In genomic region chr3:157089455-157090221, GRCh38 we compare ENCODE assay signal across 8 cellular contexts.
A peak's percentile ranks its signal among the peaks of the same experiment; 100 is the strongest.
DNase-seq lines count a peak whose midpoint lies in the region; ATAC-seq, FAIRE-seq and TF ChIP-seq lines count a peak whose summit lies in the region.

No MANE protein-coding gene starts in this region.

- H3K27ac ChIP-seq in CD4-positive, alpha-beta T cell (ENCODE audit: low read depth, low read length), result peak overlapping the region; percentile 92

- no peaks in the 10 kb centered on the region for H3K27me3 Mint-ChIP-seq in CD4-positive, alpha-beta T cell
- no peaks in the 10 kb centered on the region for H3K27me3 Mint-ChIP-seq in activated naive CD8-positive, alpha-beta T cell treated with anti-CD3 and anti-CD28 coated beads, Interleukin-2, amount 10 ng/mL, durations not matched to agents 7 days and 5 days

- CTCF ChIA-PET in CD4-positive, alpha-beta T cell (lab: Charles Lee), result interaction anchor here (0.7 to 2.6 kb wide), 10 partner anchors 9 to 1284 kb away, joined by 3 to 20 read pairs (median 4); partner anchors contain the start of genes C3orf33, SSR3 and TIPARP

- no peak for TF ChIP-seq CTCF in CD4-positive, alpha-beta T cell (IDR thresholded peaks at IDR 0.05)

- H3K36me3 Mint-ChIP-seq in CD4-positive, alpha-beta T cell (ENCODE audit: low read depth), result no peaks in the 10 kb centered on the region
- H3K36me3 Mint-ChIP-seq in activated naive CD8-positive, alpha-beta T cell treated with anti-CD3 and anti-CD28 coated beads, Interleukin-2, amount 10 ng/mL, durations not matched to agents 7 days and 5 days, result peaks cover 2% of the 10 kb centered on the region

- H3K4me3 Mint-ChIP-seq in CD4-positive, alpha-beta T cell, result peak overlapping the region; percentile 90
- H3K4me3 Mint-ChIP-seq in activated naive CD8-positive, alpha-beta T cell treated with anti-CD3 and anti-CD28 coated beads, Interleukin-2, amount 10 ng/mL, durations not matched to agents 7 days and 5 days, result peak overlapping the region; percentile 88

- H3K4me1 Mint-ChIP-seq in CD4-positive, alpha-beta T cell (ENCODE audit: low read depth), result peaks cover 20% of the 10 kb centered on the region
- peaks cover 43% of the 10 kb centered on the region for H3K4me1 Mint-ChIP-seq in activated naive CD8-positive, alpha-beta T cell treated with anti-CD3 and anti-CD28 coated beads, Interleukin-2, amount 10 ng/mL, durations not matched to agents 7 days and 5 days

- peak; percentile 76 for ATAC-seq in CD4-positive, alpha-beta T cell (ENCODE audit: poor library complexity)
- peak; percentile 24 for ATAC-seq in GM21528 (IDR thresholded peaks at IDR 0.05; ENCODE audit: low FRiP score, unreplicated experiment)
- ATAC-seq in activated naive CD8-positive, alpha-beta T cell treated with anti-CD3 and anti-CD28 coated beads, Interleukin-2, amount 10 ng/mL, durations not matched to agents 7 days and 5 days (ENCODE audit: low read depth), result peak; percentile 17

- POLR2A ChIA-PET in CD4-positive, alpha-beta T cell (lab: Charles Lee), result interaction anchor here (0.7 to 5.2 kb wide), 26 partner anchors 9 to 1236 kb away, joined by 3 to 71 read pairs (median 4); partner anchors contain the start of genes CCNL1, SSR3 and TIPARP
- POLR2A ChIA-PET in activated naive CD8-positive, alpha-beta T cell treated with anti-CD3 and anti-CD28 coated beads, Interleukin-2, amount 10 ng/mL, durations not matched to agents 7 days and 5 days (lab: Charles Lee), result interaction anchor here (0.7 to 4.1 kb wide), 23 partner anchors 10 to 606 kb away, joined by 3 to 49 read pairs (median 5); partner anchors contain the start of genes CCNL1, SSR3 and TIPARP

- no peaks in the 10 kb centered on the region for H3K27me3 ChIP-seq in CD4-positive, alpha-beta T cell (ENCODE audit: control insufficient read depth, insufficient read depth, low read length)

- peak in 4 of 10 experiments; percentile 14 to 54 (median 26) for DNase-seq in CD4-positive, alpha-beta T cell
- peak; percentile 66 for DNase-seq in KBM-7
- DNase-seq in activated naive CD8-positive, alpha-beta T cell treated with anti-CD3 and anti-CD28 coated beads, Interleukin-2, amount 10 ng/mL, durations not matched to agents 7 days and 5 days, result no peak
- peak; percentile 49 for DNase-seq in stimulated activated CD4-positive, alpha-beta T cell treated with anti-CD3 and anti-CD28 coated beads, Interleukin-4, amount 100 ng/mL, for 24 hours
- DNase-seq in retina, result no peak
- DNase-seq in NCI-H2107 (lab: John Stamatoyannopoulos, UW), result no peak

- intact Hi-C loops in CD4-positive, alpha-beta T cell (cut with DNase I, micrococcal nuclease), result loop anchor here (1.0 to 5.0 kb wide), 7 partner anchors 39 to 605 kb away; partner anchors contain the start of genes SSR3 (in 1 of the 2) and TIPARP (in 1 of the 2)

- in situ Hi-C loops in KBM-7 (cut with MboI; ENCODE audit: low pct_unique_long_range_greater_than_20kb, low sequenced_read_pairs), result loop anchor here (10.0 to 25.0 kb wide), 2 partner anchors 415 to 552 kb away; partner anchors contain the start of gene TIPARP

- H3K9me3 Mint-ChIP-seq in CD4-positive, alpha-beta T cell, result no peaks in the 10 kb centered on the region
- no peaks in the 10 kb centered on the region for H3K9me3 Mint-ChIP-seq in activated naive CD8-positive, alpha-beta T cell treated with anti-CD3 and anti-CD28 coated beads, Interleukin-2, amount 10 ng/mL, durations not matched to agents 7 days and 5 days

- peak; percentile 58 for FAIRE-seq in islet of Langerhans (lab: Jason Lieb, UNC)

- peak overlapping the region; percentile 99 for H3K27ac Mint-ChIP-seq in CD4-positive, alpha-beta T cell
- H3K27ac Mint-ChIP-seq in activated naive CD8-positive, alpha-beta T cell treated with anti-CD3 and anti-CD28 coated beads, Interleukin-2, amount 10 ng/mL, durations not matched to agents 7 days and 5 days, result peak overlapping the region; percentile 93

- no peaks in the 10 kb centered on the region for H3K9me3 ChIP-seq in CD4-positive, alpha-beta T cell (ENCODE audit: control insufficient read depth, low read length)

Comparison
In these comparisons a context has a peak if more than half of its experiments do, and no peak if none do; other contexts are left out.
1. ATAC-seq: peak in every context shown above with its lines; median percentile 76 in CD4-positive, alpha-beta T cell; 24 in GM21528; 17 in activated naive CD8-positive, alpha-beta T cell treated with anti-CD3 and anti-CD28 coated beads, Interleukin-2, amount 10 ng/mL, durations not matched to agents 7 days and 5 days.
2. DNase-seq: peak in KBM-7 (single experiment) and stimulated activated CD4-positive, alpha-beta T cell treated with anti-CD3 and anti-CD28 coated beads, Interleukin-4, amount 100 ng/mL, for 24 hours (single experiment); none in activated naive CD8-positive, alpha-beta T cell treated with anti-CD3 and anti-CD28 coated beads, Interleukin-2, amount 10 ng/mL, durations not matched to agents 7 days and 5 days (single experiment), retina (single experiment) and NCI-H2107 (single experiment).